ENCODE assay signal across 8 cellular contexts in the genomic region with DNA sequence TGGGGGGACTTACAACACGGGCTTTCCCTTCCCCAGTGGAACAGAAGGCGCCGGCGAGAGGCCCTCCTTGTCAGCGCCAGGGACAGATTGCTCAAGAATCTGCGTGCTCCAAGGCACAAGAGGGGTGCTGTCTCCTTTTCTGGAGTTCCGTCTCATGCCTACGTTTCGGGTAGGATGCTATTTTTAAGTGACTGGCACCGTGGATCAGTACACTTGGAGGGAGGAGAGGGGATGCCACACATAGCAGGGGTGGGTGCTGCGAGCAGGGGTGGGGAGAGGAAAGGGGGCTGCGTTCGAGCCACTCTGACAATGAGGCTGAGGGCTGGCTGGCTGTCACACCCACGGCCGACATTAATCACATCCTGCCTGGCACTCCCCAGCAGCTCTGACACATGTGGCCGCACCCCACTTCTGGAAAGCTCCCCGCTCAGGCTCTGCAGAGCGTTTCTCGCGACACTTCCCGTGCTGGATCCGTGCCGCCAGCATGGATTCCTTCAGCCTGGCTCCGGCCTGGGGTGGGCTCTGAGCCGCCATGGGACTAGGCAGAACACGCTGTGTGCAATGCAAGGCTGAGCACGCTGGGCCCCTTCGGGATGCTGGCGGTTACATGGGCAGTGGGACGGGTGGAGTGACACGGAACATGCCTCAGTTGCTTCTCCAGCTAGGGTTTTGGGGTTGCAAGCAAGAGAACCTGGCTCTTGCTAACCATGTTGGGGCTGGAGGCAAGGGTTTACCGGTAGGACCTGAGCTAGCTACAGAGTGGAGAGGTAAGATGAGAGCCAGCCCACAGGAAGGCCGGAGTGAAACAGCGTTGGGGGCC. TPM values are rescaled to one million over a fixed set of nuclear protein-coding genes. Genes with fewer than 3 reads are reported as not detected.
A peak's percentile ranks its signal among the peaks of the same experiment; 100 is the strongest.
DNase-seq lines count a peak whose midpoint lies in the region; ATAC-seq, FAIRE-seq and TF ChIP-seq lines count a peak whose summit lies in the region.
"Not testable (repeated sequence)": the region's sequence is repeated elsewhere in the genome, so short reads cannot be mapped to it uniquely, and the experiment has no call there.

No MANE protein-coding gene starts in this region.

- ATAC-seq in K562 (peak; percentile 62), left ventricle myocardium superior (peak; percentile 81), natural killer cell (peak; percentile 60 to 100 (median 92)), upper lobe of left lung (ENCODE audit: low FRiP score in 2 of 2) (peak; percentile 10 to 31)

- POLR2A ChIA-PET in K562 (lab: Yijun Ruan, JAX) = not testable (repeated sequence)

- 4% methylated on average over 26 of the region's 34 CpGs for WGBS in K562 (ENCODE audit: insufficient coverage, low coverage, missing lambda C conversion rate)
- 62 to 86% methylated on average over 11 to 33 of the region's 34 CpGs for WGBS in upper lobe of left lung, 2 donors

- in situ Hi-C loops in K562 (cut with MboI) = not testable (repeated sequence)

- not testable (repeated sequence) for H3K9me3 ChIP-seq in K562 (replicated peaks; ENCODE audit: control insufficient read depth, insufficient read depth, low read depth, low read length); skeletal muscle tissue (ENCODE audit: control insufficient read depth in 3 of 3, low read length in 3 of 3); upper lobe of left lung

- not testable (repeated sequence) for H3K36me3 ChIP-seq in K562 (ENCODE audit: control insufficient read depth, insufficient read depth, low read length); skeletal muscle tissue (ENCODE audit: control insufficient read depth in 3 of 3, insufficient read depth in 3 of 3, low read length in 3 of 3); upper lobe of left lung

- H3K4me1 ChIP-seq in K562 (replicated peaks in 1 of 2; ENCODE audit: control insufficient read depth in 2 of 2, insufficient read depth in 2 of 2, low read length in 2 of 2) = not testable (repeated sequence)
- H3K4me1 ChIP-seq in skeletal muscle tissue (ENCODE audit: control insufficient read depth in 3 of 3, insufficient read depth in 3 of 3, low read length in 3 of 3) = peaks cover 14 to 18% (median 16%) of the 10 kb centered on the region in 3 donors
- peaks cover 6 to 20% (median 9%) of the 10 kb centered on the region in 4 donors for H3K4me1 ChIP-seq in upper lobe of left lung

- H3K27ac ChIP-seq in K562 (ENCODE audit: extremely low read depth, low read depth, low read length) = not testable (repeated sequence)
- H3K27ac ChIP-seq in epithelial cell of prostate = peak overlapping the region; percentile 32
- peak overlapping the region; percentile 66 for H3K27ac ChIP-seq in skeletal muscle tissue (ENCODE audit: low read depth, low read length)
- peak overlapping the region; percentile 60 to 82 (median 68) for H3K27ac ChIP-seq in upper lobe of left lung

- H3K27me3 ChIP-seq in K562 (ENCODE audit: control insufficient read depth in 2 of 2, insufficient read depth in 2 of 2, low read length in 2 of 2) = peaks cover 25 to 54% of the 10 kb centered on the region in 2 experiments
- H3K27me3 ChIP-seq in skeletal muscle tissue (ENCODE audit: control insufficient read depth in 3 of 3, insufficient read depth in 3 of 3, low read length in 3 of 3); upper lobe of left lung: not testable (repeated sequence)

- CTCF ChIA-PET in K562 (lab: Yijun Ruan, JAX; ENCODE audit: low intra/inter-chr PET ratio) = not testable (repeated sequence)

- peak; percentile 11 for DNase-seq in EH (ENCODE audit: low read depth)
- peak; percentile 13 for DNase-seq in SIG-M5 treated with dmso at 0.1 percent for 504 hours (lab: John Stamatoyannopoulos, UW; ENCODE audit: unreplicated experiment)
- DNase-seq in K562 (ENCODE audit: extremely low read depth in 1 of 4, low spot score in 3 of 4); epithelial cell of prostate (ENCODE audit: low read depth, low spot score); natural killer cell: not testable (repeated sequence)
- peak; percentile 81 for DNase-seq in left ventricle myocardium superior
- peak in 1 of 2 donors; percentile 73 for DNase-seq in upper lobe of left lung

- not testable (repeated sequence) for H3K4me3 Mint-ChIP-seq in natural killer cell

- H2AFZ ChIP-seq in K562 (ENCODE audit: low read depth, low read length) = not testable (repeated sequence)

- BruUV-seq in K562 (replicated peaks; lab: Mats Ljungman, UMichigan) = not testable (repeated sequence)

- TF ChIP-seq RAD21 in K562 (CRISPR knock-in tag; conservative IDR thresholded peaks at IDR 0.05 in 1 of 2, IDR thresholded peaks at IDR 0.05 in 1 of 2) = not testable (repeated sequence)

- not testable (repeated sequence) for H3K27me3 Mint-ChIP-seq in natural killer cell (ENCODE audit: low read depth in 2 of 2)

- H3K79me2 ChIP-seq in K562 (ENCODE audit: control insufficient read depth, insufficient read depth, low read length) = not testable (repeated sequence)

- H3K4me1 Mint-ChIP-seq in natural killer cell = not testable (repeated sequence)

- H3K9ac ChIP-seq in K562 (ENCODE audit: insufficient read depth in 1 of 2, low read depth in 2 of 2, low read length in 2 of 2) (peak overlapping the region in 1 of 2 experiments; percentile 41; a peak in 1 of 4 replicates), skeletal muscle tissue (ENCODE audit: low read depth in 1 of 3, low read length in 3 of 3) (peak overlapping the region in 2 of 3 donors; percentile 23 to 81)

- not testable (repeated sequence) for TF ChIP-seq CTCF in K562 (IDR thresholded peaks at IDR 0.05 in 2 of 3, conservative IDR thresholded peaks at IDR 0.05 in 1 of 3; ENCODE audit: insufficient read depth in 2 of 3, low read depth in 1 of 3, low read length in 3 of 3); natural killer cell (IDR thresholded peaks at IDR 0.05); upper lobe of left lung (IDR thresholded peaks at IDR 0.05)

- H3K4me2 ChIP-seq in K562 (ENCODE audit: insufficient read depth, low read length) = 0 out of 2 replicates have a peak overlapping the region, but pooled peaks have one; percentile 3

- not testable (repeated sequence) for TF ChIP-seq POLR2A in K562 (conservative IDR thresholded peaks at IDR 0.05); upper lobe of left lung (IDR thresholded peaks at IDR 0.05)

- TF ChIP-seq EP300 in K562 (IDR thresholded peaks at IDR 0.05; ENCODE audit: low read length); upper lobe of left lung (IDR thresholded peaks at IDR 0.05): not testable (repeated sequence)

- not testable (repeated sequence) for H3K4me3 ChIP-seq in K562, upper lobe of left lung
- H3K4me3 ChIP-seq in skeletal muscle tissue (ENCODE audit: low read length in 3 of 3) = peak overlapping the region; percentile 43 to 72 (median 63)

- H4K20me1 ChIP-seq in K562 (replicated peaks; ENCODE audit: control insufficient read depth, insufficient read depth, low read length) = not testable (repeated sequence)

- H3K36me3 Mint-ChIP-seq in natural killer cell = not testable (repeated sequence)

- not testable (repeated sequence) for FAIRE-seq in K562 (lab: Jason Lieb, UNC)

- H3K27ac Mint-ChIP-seq in natural killer cell = not testable (repeated sequence)

- H3K9me3 Mint-ChIP-seq in natural killer cell = not testable (repeated sequence)

- H3K9me1 ChIP-seq in K562 (ENCODE audit: control insufficient read depth, insufficient read depth, low read length) = not testable (repeated sequence)

- intact Hi-C loops in K562 (cut with micrococcal nuclease); left ventricle myocardium superior (cut with micrococcal nuclease); natural killer cell (cut with micrococcal nuclease): not testable (repeated sequence)

TF ChIP-seq in K562, 482 proteins besides CTCF, POLR2A, EP300 and RAD21:
- peak; percentile 48 for TF ChIP-seq MEIS2 (IDR thresholded peaks at IDR 0.05; ENCODE audit: partially characterized antibody)
- TF ChIP-seq CHD2 (IDR thresholded peaks at IDR 0.05; ENCODE audit: low read depth, low read length) = peak; percentile 59; the same call in 1 of the 2 replicates
- peak; percentile 57; the same call in 1 of the 2 replicates for TF ChIP-seq ZBTB17 (CRISPR knock-in tag; IDR thresholded peaks at IDR 0.05)

RNA-seq across cellular contexts. Expression of a gene that starts 25.0 kb away (rescaled TPM):
- total RNA-seq in K562 (2011; cell fraction: chromatin; rRNA removed; ENCODE audit: low replicate concordance) = 12.3 and 12.8 TPM in 2 replicates
- total RNA-seq in K562 (2011; cell fraction: nucleolus; rRNA removed) = 8.2 and 10.7 TPM in 2 replicates
- 7.7 and 8.7 TPM in 2 replicates for total RNA-seq in K562 (2011; cell fraction: nucleoplasm; rRNA removed)
- 3.0 and 3.6 TPM in 2 replicates for total RNA-seq in K562 (2014; rRNA removed)
- 2.1 and 2.3 TPM in 2 replicates for total RNA-seq in K562 (2014; rRNA removed; fragmentation: Illumina TruSeq; extraction: Trizol)
- total RNA-seq in K562 (2015; rRNA removed; fragmentation: Illumina TruSeq; extraction: Trizol) = 2.9 and 3.3 TPM in 2 replicates
- total RNA-seq in K562 (2021) = 12.4 and 12.8 TPM in 2 replicates
- 1.8 and 2.4 TPM in 2 replicates for polyA plus RNA-seq in K562 (2011; rRNA removed)
- polyA plus RNA-seq in K562 (2011; cell fraction: cytosol; rRNA removed) = 1.9 and 2.9 TPM in 2 replicates
- 8.2 and 15.7 TPM in 2 replicates for polyA plus RNA-seq in K562 (2011; cell fraction: nucleus; rRNA removed)
- polyA plus RNA-seq in K562 (2012) = 7.3 and 8.2 TPM in 2 replicates
- polyA plus RNA-seq in K562 (2014; fragmentation: Illumina TruSeq; extraction: Trizol) = 5.9 and 6.0 TPM in 2 replicates
- polyA plus RNA-seq in K562 (2014; fragmentation: Nextera tagmentation; extraction: Ambion mirVana) = 1 to 10 TPM; 1.5 TPM
- polyA plus RNA-seq in K562 (2014; rRNA removed) = 5.1 and 5.5 TPM in 2 replicates
- polyA minus RNA-seq in K562 (2011; rRNA and poly(A)+ RNA removed) = 2.8 and 3.0 TPM in 2 replicates
- polyA minus RNA-seq in K562 (2011; cell fraction: cytosol; rRNA and poly(A)+ RNA removed) = 5.0 and 7.8 TPM in 2 replicates
- 6.2 and 6.7 TPM in 2 replicates for polyA minus RNA-seq in K562 (2011; cell fraction: nucleus; rRNA and poly(A)+ RNA removed)
- 16.7 TPM for total RNA-seq in left ventricle myocardium superior
- 10 to 100 TPM; 12.2 to 20.9 (median 19.2) TPM for total RNA-seq in natural killer cell
- 11.5 TPM for total RNA-seq in skeletal muscle tissue
- total RNA-seq in upper lobe of left lung = 10 to 100 TPM; 17.2 to 35.3 (median 26.3) TPM

Comparison
In these comparisons a context has a peak if more than half of its experiments do, and no peak if none do; other contexts are left out.
1. ATAC-seq: peak in every context shown above with its lines; median percentile 92 in natural killer cell; 81 in left ventricle myocardium superior; 62 in K562; 20 in upper lobe of left lung.